9 cellular contexts compared by ENCODE assay signal in genomic region chr16:85168732-85169256, GRCh38. TPM values are rescaled to one million over a fixed set of nuclear protein-coding genes. Genes with fewer than 3 reads are reported as not detected.
DNase-seq lines count a peak whose midpoint lies in the region; ATAC-seq lines count a peak whose summit lies in the region.
"Had no signal": no experiment of that assay in that cellular context is flagged by ENCODE, and none has a peak within 500 bp of the region (broad histone marks: within the 10 kb centered on the region; RNA-seq: fewer than 3 reads in every experiment).

No MANE protein-coding gene starts in this region.

- peak overlapping the region; percentile 31 for H3K4me3 ChIP-seq in ectodermal cell (ENCODE audit: insufficient read depth, low read depth, low read length)
- no peak overlapping the region for H3K4me3 ChIP-seq in naive thymus-derived CD4-positive, alpha-beta T cell (ENCODE audit: low read length)

- peaks cover 0 to 6% (median 4%) of the 10 kb centered on the region in 7 donors for H3K4me1 Mint-ChIP-seq in naive thymus-derived CD4-positive, alpha-beta T cell
- no peaks in the 10 kb centered on the region for H3K4me1 Mint-ChIP-seq in activated CD4-positive, alpha-beta memory T cell treated with anti-CD3 and anti-CD28 coated beads for 36 hours (ENCODE audit: low read depth)

- no peak overlapping the region for H3K27ac ChIP-seq in ectodermal cell (ENCODE audit: insufficient read depth, low read depth, low read length, poor library complexity, severe bottlenecking)
- no peak overlapping the region for H3K27ac ChIP-seq in naive thymus-derived CD4-positive, alpha-beta T cell (ENCODE audit: low read depth, low read length)

- 1 to 2% methylated on average over 37 to 54 of the region's 54 CpGs for WGBS in ectodermal cell, 2 experiments

- H3K4me1 ChIP-seq in ectodermal cell (ENCODE audit: control insufficient read depth, insufficient read depth, low read length), result peaks cover 17% of the 10 kb centered on the region
- no peaks in the 10 kb centered on the region for H3K4me1 ChIP-seq in naive thymus-derived CD4-positive, alpha-beta T cell (ENCODE audit: control insufficient read depth in 2 of 2, insufficient read depth in 2 of 2, low read length in 2 of 2)

- peaks cover 42% of the 10 kb centered on the region for H3K27me3 ChIP-seq in ectodermal cell (ENCODE audit: control insufficient read depth, insufficient read depth, low read length, poor library complexity, severe bottlenecking)
- H3K27me3 ChIP-seq in naive thymus-derived CD4-positive, alpha-beta T cell (ENCODE audit: control insufficient read depth in 2 of 2, insufficient read depth in 2 of 2, low read length in 2 of 2), result no peaks in the 10 kb centered on the region

- POLR2A ChIA-PET in naive thymus-derived CD4-positive, alpha-beta T cell (lab: Charles Lee), result no interaction called here
- POLR2A ChIA-PET in activated CD4-positive, alpha-beta memory T cell treated with anti-CD3 and anti-CD28 coated beads for 36 hours (lab: Charles Lee), result no interaction called here

- intact Hi-C loops in naive thymus-derived CD4-positive, alpha-beta T cell (cut with micrococcal nuclease), result no loop called here
- intact Hi-C loops in activated CD4-positive, alpha-beta memory T cell treated with anti-CD3 and anti-CD28 coated beads for 36 hours (cut with micrococcal nuclease), result no loop called here

- H3K9me3 Mint-ChIP-seq in naive thymus-derived CD4-positive, alpha-beta T cell, result no peaks in the 10 kb centered on the region
- no peaks in the 10 kb centered on the region for H3K9me3 Mint-ChIP-seq in activated CD4-positive, alpha-beta memory T cell treated with anti-CD3 and anti-CD28 coated beads for 36 hours

- peak overlapping the region in 7 of 10 donors; percentile 43 to 77 (median 66) for H3K4me3 Mint-ChIP-seq in naive thymus-derived CD4-positive, alpha-beta T cell
- H3K4me3 Mint-ChIP-seq in activated CD4-positive, alpha-beta memory T cell treated with anti-CD3 and anti-CD28 coated beads for 36 hours, result no peak overlapping the region

- H3K27me3 Mint-ChIP-seq in naive thymus-derived CD4-positive, alpha-beta T cell, result peaks cover 30 to 64% (median 46%) of the 10 kb centered on the region in 5 donors
- H3K27me3 Mint-ChIP-seq in activated CD4-positive, alpha-beta memory T cell treated with anti-CD3 and anti-CD28 coated beads for 36 hours, result peaks cover 53% of the 10 kb centered on the region

- no peaks in the 10 kb centered on the region for H3K9me3 ChIP-seq in ectodermal cell (ENCODE audit: control insufficient read depth, low read length)
- H3K9me3 ChIP-seq in naive thymus-derived CD4-positive, alpha-beta T cell (ENCODE audit: control insufficient read depth in 2 of 3, low read length in 3 of 3), result no peaks in the 10 kb centered on the region

- DNase-seq in EH (ENCODE audit: low read depth) (peak; percentile 78), LHCN-M2 (ENCODE audit: low read depth) (peak; percentile 26), ureter (ENCODE audit: low spot score) (no peak)
- no peak for DNase-seq in naive thymus-derived CD4-positive, alpha-beta T cell
- no peak for DNase-seq in activated CD4-positive, alpha-beta memory T cell treated with anti-CD3 and anti-CD28 coated beads for 36 hours

- H3K27ac Mint-ChIP-seq in naive thymus-derived CD4-positive, alpha-beta T cell, result no peak overlapping the region
- H3K27ac Mint-ChIP-seq in activated CD4-positive, alpha-beta memory T cell treated with anti-CD3 and anti-CD28 coated beads for 36 hours, result no peak overlapping the region

- no peak for ATAC-seq in naive thymus-derived CD4-positive, alpha-beta T cell
- ATAC-seq in GM19351 (IDR thresholded peaks at IDR 0.05; ENCODE audit: unreplicated experiment), result no peak
- no peak for ATAC-seq in activated CD4-positive, CD25-positive, alpha-beta regulatory T cell treated with anti-CD3 and anti-CD28 coated beads, Interleukin-2, amount 50 U/mL, for 24 hours

- CTCF ChIA-PET in naive thymus-derived CD4-positive, alpha-beta T cell (lab: Charles Lee), result no interaction called here
- CTCF ChIA-PET in activated CD4-positive, alpha-beta memory T cell treated with anti-CD3 and anti-CD28 coated beads for 36 hours (lab: Charles Lee), result no interaction called here

- peaks cover 0 to under 1% (median 0%) of the 10 kb centered on the region in 5 donors for H3K36me3 Mint-ChIP-seq in naive thymus-derived CD4-positive, alpha-beta T cell
- no peaks in the 10 kb centered on the region for H3K36me3 Mint-ChIP-seq in activated CD4-positive, alpha-beta memory T cell treated with anti-CD3 and anti-CD28 coated beads for 36 hours

- no peaks in the 10 kb centered on the region for H3K36me3 ChIP-seq in ectodermal cell (ENCODE audit: control insufficient read depth, insufficient read depth, low read length)
- H3K36me3 ChIP-seq in naive thymus-derived CD4-positive, alpha-beta T cell (ENCODE audit: control insufficient read depth in 2 of 3, insufficient read depth in 3 of 3, low read length in 3 of 3), result no peaks in the 10 kb centered on the region

RNA-seq across cellular contexts. Expression of gene CIBAR2, which starts 56.5 kb away (rescaled TPM):
- total RNA-seq in LHCN-M2 (2014; rRNA removed) (not detected in 2 replicates), ureter (not detected)
- not detected for polyA plus RNA-seq in LHCN-M2 (2012)
- polyA plus RNA-seq in ectodermal cell (2013, experiment 1 of 4), result 0.41 TPM
- 0.46 TPM for polyA plus RNA-seq in ectodermal cell (2013, experiment 2 of 4)
- 1.3 TPM for polyA plus RNA-seq in ectodermal cell (2013, experiment 3 of 4)
- 0.65 TPM for polyA plus RNA-seq in ectodermal cell (2013, experiment 4 of 4)
- total RNA-seq in naive thymus-derived CD4-positive, alpha-beta T cell, result not detected
- not detected for polyA plus RNA-seq in naive thymus-derived CD4-positive, alpha-beta T cell
- not detected for total RNA-seq in activated CD4-positive, alpha-beta memory T cell treated with anti-CD3 and anti-CD28 coated beads for 36 hours
- total RNA-seq: epithelial cell of proximal tubule had no signal

Comparison
In these comparisons a context has a peak if more than half of its experiments do, and no peak if none do; other contexts are left out.
1. DNase-seq: peak in EH (single experiment) and LHCN-M2 (single experiment); none in naive thymus-derived CD4-positive, alpha-beta T cell (0 of 9), activated CD4-positive, alpha-beta memory T cell treated with anti-CD3 and anti-CD28 coated beads for 36 hours (single experiment) and ureter (single experiment).